ENCODE assay signal across 9 cellular contexts in the genomic region with DNA sequence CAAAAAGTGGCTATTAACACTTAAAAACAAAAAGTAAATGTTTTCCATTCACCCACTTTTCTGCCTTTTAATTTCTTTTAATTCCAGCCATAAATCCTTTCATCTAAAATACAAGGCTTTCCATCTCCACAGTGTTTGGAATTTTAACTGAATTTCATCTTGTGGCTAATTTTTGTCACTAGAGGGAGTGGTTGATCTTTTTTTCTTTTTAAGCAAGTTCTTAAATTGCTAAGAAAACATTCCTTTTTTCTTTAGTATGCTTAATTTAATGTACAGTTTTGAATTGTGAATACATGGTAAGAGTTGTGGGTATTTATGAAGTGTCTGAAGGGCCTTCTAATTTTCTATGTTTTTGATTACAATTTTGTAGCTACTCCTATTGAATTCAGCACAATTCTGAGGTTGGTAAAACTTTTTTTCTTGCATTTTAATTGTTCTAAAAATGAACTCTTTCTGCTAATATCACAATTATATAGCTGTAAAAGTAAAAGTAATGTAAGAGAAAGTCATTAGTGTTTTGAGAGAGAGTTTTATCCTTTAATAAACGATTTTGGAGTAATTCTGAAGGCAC. TPM values are rescaled to one million over a fixed set of nuclear protein-coding genes. Genes with fewer than 3 reads are reported as not detected.
DNase-seq lines count a peak whose midpoint lies in the region; ATAC-seq, FAIRE-seq and TF ChIP-seq lines count a peak whose summit lies in the region.
"Had no signal": no experiment of that assay in that cellular context is flagged by ENCODE, and none has a peak within 500 bp of the region (broad histone marks: within the 10 kb centered on the region; RNA-seq: fewer than 3 reads in every experiment).

No MANE protein-coding gene starts in this region.

- H3K9me3 Mint-ChIP-seq in activated CD4-positive, alpha-beta memory T cell treated with anti-CD3 and anti-CD28 coated beads for 36 hours, result no peaks in the 10 kb centered on the region

- H3K4me3 Mint-ChIP-seq in activated CD4-positive, alpha-beta memory T cell treated with anti-CD3 and anti-CD28 coated beads for 36 hours, result no peak overlapping the region

- FAIRE-seq in frontal cortex (lab: Jason Lieb, UNC), result peak; percentile 98

- H3K36me3 Mint-ChIP-seq in activated CD4-positive, alpha-beta memory T cell treated with anti-CD3 and anti-CD28 coated beads for 36 hours, result no peaks in the 10 kb centered on the region

- peaks cover 10% of the 10 kb centered on the region for H3K4me1 Mint-ChIP-seq in activated CD4-positive, alpha-beta memory T cell treated with anti-CD3 and anti-CD28 coated beads for 36 hours (ENCODE audit: low read depth)

- H3K4me3 ChIP-seq in upper lobe of left lung, result no peak overlapping the region

- no peak for ATAC-seq in upper lobe of left lung (ENCODE audit: low FRiP score in 2 of 2)
- no peak for ATAC-seq in HG02678 (IDR thresholded peaks at IDR 0.05; ENCODE audit: unreplicated experiment)
- ATAC-seq in HG03439 (IDR thresholded peaks at IDR 0.05; ENCODE audit: unreplicated experiment), result no peak

- peak; percentile 34 for DNase-seq in SKM-1 treated with dmso at 0.1 percent for 144 hours (lab: John Stamatoyannopoulos, UW; ENCODE audit: unreplicated experiment)
- no peak for DNase-seq in SKM-1 (lab: John Stamatoyannopoulos, UW; ENCODE audit: unreplicated experiment)
- DNase-seq in RPMI7951 (ENCODE audit: low read depth), result peak; percentile 40
- no peak for DNase-seq in frontal cortex (ENCODE audit: low spot score in 2 of 2)
- no peak for DNase-seq in upper lobe of left lung
- DNase-seq in activated CD4-positive, alpha-beta memory T cell treated with anti-CD3 and anti-CD28 coated beads for 36 hours, result no peak
- DNase-seq: NCI-H526 treated with DMSO at 0.1 percent for 48 hours had no signal

- 83 to 94% methylated on average over 1 of the region's 1 CpG for WGBS in upper lobe of left lung, 2 donors

- POLR2A ChIA-PET in activated CD4-positive, alpha-beta memory T cell treated with anti-CD3 and anti-CD28 coated beads for 36 hours (lab: Charles Lee), result no interaction called here

- TF ChIP-seq EP300 in upper lobe of left lung (IDR thresholded peaks at IDR 0.05), result no peak

- H3K9me3 ChIP-seq in upper lobe of left lung, result no peaks in the 10 kb centered on the region

- no peak overlapping the region for H3K27ac Mint-ChIP-seq in activated CD4-positive, alpha-beta memory T cell treated with anti-CD3 and anti-CD28 coated beads for 36 hours

- H3K27ac ChIP-seq in upper lobe of left lung, result no peak overlapping the region

- CTCF ChIA-PET in activated CD4-positive, alpha-beta memory T cell treated with anti-CD3 and anti-CD28 coated beads for 36 hours (lab: Charles Lee), result interaction anchor here (0.7 to 4.5 kb wide), 8 partner anchors 86 to 322 kb away, joined by 3 to 36 read pairs (median 6); no protein-coding TSS in a partner anchor

- TF ChIP-seq CTCF in upper lobe of left lung (IDR thresholded peaks at IDR 0.05), result peak in 5 of 6 experiments; percentile 11 to 39 (median 36)

- no peaks in the 10 kb centered on the region for H3K27me3 ChIP-seq in upper lobe of left lung

- H3K4me1 ChIP-seq in upper lobe of left lung, result peaks cover 8 to 21% (median 19%) of the 10 kb centered on the region in 4 donors

- intact Hi-C loops in activated CD4-positive, alpha-beta memory T cell treated with anti-CD3 and anti-CD28 coated beads for 36 hours (cut with micrococcal nuclease), result loop anchor here (1.0 to 5.0 kb wide), 3 partner anchors 93 to 324 kb away; no protein-coding TSS in a partner anchor

- TF ChIP-seq POLR2A in upper lobe of left lung (IDR thresholded peaks at IDR 0.05), result no peak

- no peaks in the 10 kb centered on the region for H3K27me3 Mint-ChIP-seq in activated CD4-positive, alpha-beta memory T cell treated with anti-CD3 and anti-CD28 coated beads for 36 hours

- H3K36me3 ChIP-seq in upper lobe of left lung, result no peaks in the 10 kb centered on the region

RNA-seq across cellular contexts. Expression of a gene that starts 54.9 kb away (rescaled TPM):
- total RNA-seq in RPMI7951 (2014; rRNA removed; shearing (Covaris generic)), result 1.7 and 3.4 TPM in 2 replicates
- 205 TPM for total RNA-seq in frontal cortex
- 100 to 1,000 TPM in 3 of 6 donors, 10 to 100 TPM in 3; 43.9 to 193 (median 98.5) TPM for total RNA-seq in upper lobe of left lung
- 10 to 100 TPM; 18.5 to 21.2 TPM for total RNA-seq in activated CD4-positive, alpha-beta memory T cell treated with anti-CD3 and anti-CD28 coated beads for 36 hours

Comparison
In these comparisons a context has a peak if more than half of its experiments do, and no peak if none do; other contexts are left out.
1. DNase-seq: peak in SKM-1 treated with dmso at 0.1 percent for 144 hours (single experiment) and RPMI7951 (single experiment); none in SKM-1 (single experiment), frontal cortex (0 of 2), upper lobe of left lung (0 of 2) and activated CD4-positive, alpha-beta memory T cell treated with anti-CD3 and anti-CD28 coated beads for 36 hours (single experiment).